In genomic region chr6:17987576-17988421, GRCh38 we compare ENCODE assay signal across 7 cellular contexts. TPM values are rescaled to one million over a fixed set of nuclear protein-coding genes. Genes with fewer than 3 reads are reported as not detected.
DNase-seq lines count a peak whose midpoint lies in the region; ATAC-seq and TF ChIP-seq lines count a peak whose summit lies in the region.

Gene KIF13A (minus strand): TSS chr6:17987635. CDS start chr6:17987463, 172 bp downstream.

- no peak for TF ChIP-seq EP300 in sigmoid colon (IDR thresholded peaks at IDR 0.05)

- no peaks in the 10 kb centered on the region for H3K36me3 Mint-ChIP-seq in T-cell

- H3F3A ChIP-seq in MM.1S (ENCODE audit: insufficient read depth, low read length), result no peaks in the 10 kb centered on the region

- peak within 1 kb of the TSS; percentile 85 to 88 (median 88) for H3K4me3 Mint-ChIP-seq in T-cell

- TF ChIP-seq CTCF in GM13976 (IDR thresholded peaks at IDR 0.05; ENCODE audit: borderline replicate concordance, control extremely low read depth, extremely low read depth, insufficient read depth, missing control alignments) (peak; percentile 20), MM.1S (IDR thresholded peaks at IDR 0.05; ENCODE audit: low read length) (0 out of 2 replicates have a peak, but pooled peaks have one; percentile 7), cardiac fibroblast (IDR thresholded peaks at IDR 0.05; ENCODE audit: low read depth, low read length) (peak; percentile 2), sigmoid colon (IDR thresholded peaks at IDR 0.05) (peak in 2 of 4 experiments; percentile 22 to 34)

- H3K27ac ChIP-seq in MM.1S (ENCODE audit: low read length) (no peak within 1 kb of the TSS), sigmoid colon (peak within 1 kb of the TSS; percentile 94 to 98 (median 96))

- H3K9me2 ChIP-seq in MM.1S (replicated peaks; ENCODE audit: insufficient read depth, low read length), result no peaks in the 10 kb centered on the region

- TF ChIP-seq POLR2A in sigmoid colon (IDR thresholded peaks at IDR 0.05), result no peak

- DNase-seq in GM13976 (ENCODE audit: low spot score), result peak; percentile 80
- peak; percentile 65 for DNase-seq in MM.1S
- DNase-seq in T-cell, result peak in 12 of 34 experiments; percentile 4 to 37 (median 10)
- peak; percentile 63 to 71 for DNase-seq in cardiac fibroblast (ENCODE audit: low read depth in 2 of 2)
- peak; percentile 91 for DNase-seq in iPS-NIHi11 (ENCODE audit: low spot score)
- peak; percentile 84 for DNase-seq in sigmoid colon

- peak within 1 kb of the TSS in 1 of 2 donors; percentile 49 for H3K27ac Mint-ChIP-seq in T-cell

- H3K9me3 Mint-ChIP-seq in T-cell, result no peaks in the 10 kb centered on the region

- in situ Hi-C loops in GM13976 (cut with MboI; ENCODE audit: low sequenced_read_pairs, unreplicated experiment), result no loop called here

- peak within 1 kb of the TSS; percentile 78 for H3K4me3 ChIP-seq in MM.1S (ENCODE audit: low read length)
- H3K4me3 ChIP-seq in cardiac fibroblast (replicated peaks in 1 of 2; ENCODE audit: low read depth in 2 of 2, low read length in 2 of 2), result peak within 1 kb of the TSS; percentile 76 to 81
- H3K4me3 ChIP-seq in sigmoid colon, result peak within 1 kb of the TSS; percentile 77 to 91 (median 86)

- 0% methylated on average over 105 of the region's 105 CpGs for WGBS in sigmoid colon, 2 donors

- H3K4me2 ChIP-seq in MM.1S (ENCODE audit: low read depth, low read length), result peak within 1 kb of the TSS; percentile 96

- no peaks in the 10 kb centered on the region for H3K36me3 ChIP-seq in MM.1S (replicated peaks; ENCODE audit: insufficient read depth, low read length)
- H3K36me3 ChIP-seq in sigmoid colon, result no peaks in the 10 kb centered on the region

- H3K27me3 Mint-ChIP-seq in T-cell, result peaks cover 59% of the 10 kb centered on the region in 2 donors

- no peaks in the 10 kb centered on the region for H3K79me2 ChIP-seq in MM.1S (ENCODE audit: low read length)

- ATAC-seq in HG02571 (IDR thresholded peaks at IDR 0.05; ENCODE audit: unreplicated experiment) (peak; percentile 72), T-cell (replicated peaks in 1 of 4) (peak; percentile 72 to 77 (median 75))

- intact Hi-C loops in sigmoid colon (cut with DNase I), result loop anchor here (1.0 to 5.0 kb wide), 4 partner anchors 60 to 168 kb away; partner anchors contain the start of genes KDM1B, NHLRC1 and TPMT

- H3K4me1 ChIP-seq in MM.1S (ENCODE audit: low read length) (peaks cover 5% of the 10 kb centered on the region), sigmoid colon (peaks cover 0 to 42% (median 30%) of the 10 kb centered on the region in 4 donors)

- CTCF ChIA-PET in T-cell (lab: Charles Lee), result no interaction called here

- peak within 1 kb of the TSS; percentile 70 for H2AFZ ChIP-seq in MM.1S (ENCODE audit: low read length)

- peak within 1 kb of the TSS; percentile 37; the same call in 1 of the 2 replicates for H3K9ac ChIP-seq in MM.1S (ENCODE audit: low read length)

- peaks cover 7 to 23% (median 16%) of the 10 kb centered on the region in 3 donors for H3K4me1 Mint-ChIP-seq in T-cell

- H3K9me3 ChIP-seq in MM.1S (replicated peaks; ENCODE audit: insufficient read depth, low read length) (no peaks in the 10 kb centered on the region), sigmoid colon (no peaks in the 10 kb centered on the region)

- H4K20me1 ChIP-seq in MM.1S (ENCODE audit: insufficient read depth, low read length), result no peaks in the 10 kb centered on the region

- H3K27me3 ChIP-seq in MM.1S (replicated peaks; ENCODE audit: insufficient read depth, low read length) (peaks cover 13% of the 10 kb centered on the region), sigmoid colon (no peaks in the 10 kb centered on the region)

- POLR2A ChIA-PET in T-cell (lab: Charles Lee), result no interaction called here

RNA-seq across cellular contexts. Expression of gene KIF13A, which starts in this region (rescaled TPM):
- total RNA-seq in T-cell (1 to 10 TPM in 2 of 5 donors, under 1 TPM in 3; 0.55 to 2.0 (median 0.92) TPM), sigmoid colon (10 to 100 TPM; 55.3 to 73.8 (median 62.8) TPM)
- 10 to 100 TPM; 18.5 to 23.4 (median 20.9) TPM for polyA plus RNA-seq in sigmoid colon

Comparison
In these comparisons a context has a peak if more than half of its experiments do, and no peak if none do; other contexts are left out.
1. RNA of gene KIF13A (total RNA-seq): 55.3 to 73.8 TPM in sigmoid colon; 0.55 to 2.0 TPM in T-cell; every median in the first group is over 10 times any median in the second.
2. Peak in every context shown above with its lines, with median percentiles within 50 percentile points of each other: H3K4me3 ChIP-seq.